29 cellular contexts compared by ENCODE assay signal in genomic region chr2:120477831-120478481, GRCh38.
"Had no signal": no experiment of that assay in that cellular context is flagged by ENCODE, and none has a peak within 500 bp of the region (broad histone marks: within the 10 kb centered on the region; RNA-seq: fewer than 3 reads in every experiment).

No MANE protein-coding gene starts in this region.

- H3K4me1 ChIP-seq: Peyer's patch, SJSA1 had no signal

- H3K4me3 ChIP-seq: ascending aorta, cardiac muscle cell, Peyer's patch, SJSA1 had no signal

- H3K36me3 ChIP-seq: ascending aorta, cardiac muscle cell, Peyer's patch, SJSA1 had no signal

- H3K27ac ChIP-seq: ascending aorta, cardiac muscle cell, Peyer's patch, SJSA1 had no signal

- ATAC-seq: activated CD8-positive, alpha-beta memory T cell treated with anti-CD3 and anti-CD28 coated beads, Interleukin-2, amount 10 ng/mL, durations not matched to agents 7 days and 5 days had no signal

- DNase-seq: activated B cell treated with CpG ODN at 0.5 μM for 24 hours; activated CD4-positive, alpha-beta memory T cell treated with anti-CD3 and anti-CD28 coated beads, Interleukin-2, amount 10 ng/mL, durations not matched to agents 7 days and 5 days; activated CD4-positive, alpha-beta T cell treated with anti-CD3 and anti-CD28 coated beads for 1 hour; activated CD4-positive, alpha-beta T cell treated with anti-CD3 and anti-CD28 coated beads for 48 hours; activated CD8-positive, alpha-beta memory T cell treated with anti-CD3 and anti-CD28 coated beads for 24 hours; activated CD8-positive, alpha-beta memory T cell treated with anti-CD3 and anti-CD28 coated beads, Interleukin-2, amount 10 ng/mL, durations not matched to agents 7 days and 5 days; activated CD8-positive, alpha-beta memory T cell treated with anti-CD3 and anti-CD28 coated beads, Interleukin-2, amount 50 U/mL, for 48 hours; activated gamma-delta T cell; activated naive CD4-positive, alpha-beta T cell treated with Interleukin-2 at 50 U/mL for 16 hours; activated naive CD8-positive, alpha-beta T cell treated with anti-CD3 and anti-CD28 coated beads, Interleukin-2, amount 10 ng/mL, durations not matched to agents 7 days and 5 days; activated T-cell treated with anti-CD3 and anti-CD28 coated beads, Interleukin-2, amount 50 U/mL, for 48 hours; amygdala; KG1; MM.1S; MV-4-11; NCI-H1092; NCI-H1436 treated with DMSO at 0.1 percent for 48 hours; NCI-H1694 treated with DMSO at 0.1 percent for 48 hours; NCI-H2029 treated with DMSO at 0.1 percent for 48 hours; NCI-H2107; NCI-H226; NCI-H446 treated with DMSO at 0.1 percent for 48 hours; RPMI8226; SHP77 treated with DMSO at 0.1 percent for 48 hours; SK-N-SH had no signal

- H3K9me3 ChIP-seq: ascending aorta, Peyer's patch, SJSA1, SK-N-SH had no signal

- H3K27me3 ChIP-seq: ascending aorta, Peyer's patch, SJSA1 had no signal
